Comparison of ENCODE assay signal across 19 cellular contexts in the genomic region with DNA sequence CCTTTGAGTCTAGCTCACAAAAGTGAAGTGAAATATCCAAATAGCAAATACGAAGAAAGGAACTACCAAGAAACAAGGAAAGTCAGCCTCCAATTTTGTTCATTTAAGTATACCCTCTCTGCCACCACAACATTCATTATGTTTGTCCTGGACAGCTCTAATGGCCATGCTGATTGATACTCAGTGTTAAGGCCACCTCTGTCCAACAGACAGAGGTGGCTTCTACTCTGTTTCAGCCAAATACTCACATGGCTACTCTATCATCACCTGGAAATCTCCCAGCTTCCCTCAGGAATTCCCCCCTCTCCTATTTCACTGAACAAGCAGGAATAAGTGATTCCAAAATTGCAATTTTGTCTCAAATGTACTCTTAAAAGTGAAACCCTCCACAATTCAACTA. TPM values are rescaled to one million over a fixed set of nuclear protein-coding genes. Genes with fewer than 3 reads are reported as not detected.
DNase-seq lines count a peak whose midpoint lies in the region; ATAC-seq and TF ChIP-seq lines count a peak whose summit lies in the region.
"Had no signal": no experiment of that assay in that cellular context is flagged by ENCODE, and none has a peak within 500 bp of the region (broad histone marks: within the 10 kb centered on the region; RNA-seq: fewer than 3 reads in every experiment).

No MANE protein-coding gene starts in this region.

- H3K4me3 Mint-ChIP-seq in activated naive CD4-positive, alpha-beta T cell treated with anti-CD3 and anti-CD28 coated beads, Interleukin-2, amount 50 U/mL, for 24 hours, result no peak overlapping the region
- H3K4me3 Mint-ChIP-seq in activated naive CD4-positive, alpha-beta T cell treated with anti-CD3 and anti-CD28 coated beads for 36 hours, result no peak overlapping the region
- H3K4me3 Mint-ChIP-seq in endothelial cell (ENCODE audit: unreplicated experiment) (no peak overlapping the region), nephron (no peak overlapping the region)
- H3K4me3 Mint-ChIP-seq: CD8-positive, alpha-beta T cell; HFFc6 had no signal

- no peaks in the 10 kb centered on the region for H3K27me3 ChIP-seq in HUES64 (ENCODE audit: insufficient read depth, low read length)
- H3K27me3 ChIP-seq: BLaER1 treated with 17β-estradiol and CSF1 and Interleukin-3, amounts not matched to agents 10 nM and 100 nM had no signal

- H3K4me1 Mint-ChIP-seq in activated naive CD4-positive, alpha-beta T cell treated with anti-CD3 and anti-CD28 coated beads, Interleukin-2, amount 50 U/mL, for 24 hours, result peaks cover 31% of the 10 kb centered on the region
- H3K4me1 Mint-ChIP-seq in activated naive CD4-positive, alpha-beta T cell treated with anti-CD3 and anti-CD28 coated beads for 36 hours (ENCODE audit: low read depth), result peaks cover 19% of the 10 kb centered on the region
- H3K4me1 Mint-ChIP-seq in endothelial cell (ENCODE audit: unreplicated experiment) (peaks cover 46% of the 10 kb centered on the region), nephron (peaks cover 19% of the 10 kb centered on the region)

- peak overlapping the region; percentile 27; the same call in 1 of the 2 replicates for H3K27ac ChIP-seq in HUES64 (ENCODE audit: low read depth, low read length)
- H3K27ac ChIP-seq: BLaER1 treated with 17β-estradiol and CSF1 and Interleukin-3, amounts not matched to agents 10 nM and 100 nM had no signal

- no peak for DNase-seq in activated naive CD4-positive, alpha-beta T cell treated with anti-CD3 and anti-CD28 coated beads for 36 hours
- DNase-seq in endothelial cell (ENCODE audit: low spot score) (no peak), GM19240 (ENCODE audit: insufficient read length, low spot score) (no peak)
- no peak for DNase-seq in stimulated activated naive CD4-positive, alpha-beta T cell treated with Interleukin-2 at 50 U/mL for 16 hours (lab: John Stamatoyannopoulos, UW)
- DNase-seq: CD8-positive, alpha-beta T cell; HFFc6; NCI-H1105 treated with DMSO at 0.1 percent for 48 hours; NCI-H1694; NCI-H2081 treated with DMSO at 0.1 percent for 48 hours; NCI-H510A; NCI-H748 treated with DMSO at 0.1 percent for 48 hours; OCI-M1; RPMI8226; SHP77 treated with DMSO at 0.1 percent for 48 hours had no signal

- H3K27me3 Mint-ChIP-seq in activated naive CD4-positive, alpha-beta T cell treated with anti-CD3 and anti-CD28 coated beads, Interleukin-2, amount 50 U/mL, for 24 hours, result no peaks in the 10 kb centered on the region
- H3K27me3 Mint-ChIP-seq in activated naive CD4-positive, alpha-beta T cell treated with anti-CD3 and anti-CD28 coated beads for 36 hours (ENCODE audit: low read depth), result no peaks in the 10 kb centered on the region
- peaks cover 2% of the 10 kb centered on the region for H3K27me3 Mint-ChIP-seq in endothelial cell (ENCODE audit: unreplicated experiment)
- no peaks in the 10 kb centered on the region for H3K27me3 Mint-ChIP-seq in nephron (ENCODE audit: low read depth)

- peaks cover 19% of the 10 kb centered on the region for H3K36me3 ChIP-seq in HUES64 (ENCODE audit: insufficient read depth, low read length)

- no peaks in the 10 kb centered on the region for H3K9me3 ChIP-seq in HUES64 (ENCODE audit: insufficient read depth, low read depth, low read length)

- no peak overlapping the region for H3K4me3 ChIP-seq in HUES64 (ENCODE audit: low read length)
- H3K4me3 ChIP-seq: BLaER1 treated with 17β-estradiol and CSF1 and Interleukin-3, amounts not matched to agents 10 nM and 100 nM had no signal

- intact Hi-C loops in activated naive CD4-positive, alpha-beta T cell treated with anti-CD3 and anti-CD28 coated beads for 36 hours (cut with micrococcal nuclease), result loop anchor here (10.0 kb wide), 1 partner anchor 765 kb away; no protein-coding TSS in a partner anchor

- WGBS in HUES64, result 88% methylated on average over 1 of the region's 1 CpG

- H3K9me3 Mint-ChIP-seq in activated naive CD4-positive, alpha-beta T cell treated with anti-CD3 and anti-CD28 coated beads, Interleukin-2, amount 50 U/mL, for 24 hours, result no peaks in the 10 kb centered on the region
- H3K9me3 Mint-ChIP-seq in activated naive CD4-positive, alpha-beta T cell treated with anti-CD3 and anti-CD28 coated beads for 36 hours, result no peaks in the 10 kb centered on the region
- H3K9me3 Mint-ChIP-seq in endothelial cell (ENCODE audit: unreplicated experiment) (no peaks in the 10 kb centered on the region), nephron (no peaks in the 10 kb centered on the region)
- H3K9me3 Mint-ChIP-seq: CD8-positive, alpha-beta T cell; HFFc6 had no signal

- no peak for ATAC-seq in HG03196 (IDR thresholded peaks at IDR 0.05; ENCODE audit: unreplicated experiment)
- ATAC-seq: CD8-positive, alpha-beta T cell had no signal

- no peak overlapping the region for H3K9ac ChIP-seq in HUES64 (ENCODE audit: low read depth, low read length)
- H3K9ac ChIP-seq: BLaER1 treated with 17β-estradiol and CSF1 and Interleukin-3, amounts not matched to agents 10 nM and 100 nM had no signal

- peaks cover 6% of the 10 kb centered on the region for H3K36me3 Mint-ChIP-seq in activated naive CD4-positive, alpha-beta T cell treated with anti-CD3 and anti-CD28 coated beads, Interleukin-2, amount 50 U/mL, for 24 hours
- peaks cover 2% of the 10 kb centered on the region for H3K36me3 Mint-ChIP-seq in activated naive CD4-positive, alpha-beta T cell treated with anti-CD3 and anti-CD28 coated beads for 36 hours (ENCODE audit: low read depth)
- H3K36me3 Mint-ChIP-seq in endothelial cell (ENCODE audit: low read depth, unreplicated experiment) (peaks cover 8% of the 10 kb centered on the region), nephron (ENCODE audit: low read depth) (peaks cover 33% of the 10 kb centered on the region)
- H3K36me3 Mint-ChIP-seq: CD8-positive, alpha-beta T cell had no signal

- CTCF ChIA-PET in activated naive CD4-positive, alpha-beta T cell treated with anti-CD3 and anti-CD28 coated beads for 36 hours (lab: Charles Lee), result interaction anchor here (0.5 kb wide), 1 partner anchor 267 kb away, joined by 4 read pairs; no protein-coding TSS in a partner anchor

- TF ChIP-seq CTCF in endothelial cell (IDR thresholded peaks at IDR 0.05; ENCODE audit: unreplicated experiment) (no peak), nephron (IDR thresholded peaks at IDR 0.05; ENCODE audit: unreplicated experiment in 3 of 3) (no peak)

- peaks cover 48% of the 10 kb centered on the region for H3K4me1 ChIP-seq in HUES64 (ENCODE audit: insufficient read depth, low read length)

- peak overlapping the region; percentile 80 for H3K27ac Mint-ChIP-seq in activated naive CD4-positive, alpha-beta T cell treated with anti-CD3 and anti-CD28 coated beads, Interleukin-2, amount 50 U/mL, for 24 hours
- no peak overlapping the region for H3K27ac Mint-ChIP-seq in activated naive CD4-positive, alpha-beta T cell treated with anti-CD3 and anti-CD28 coated beads for 36 hours
- H3K27ac Mint-ChIP-seq in endothelial cell (ENCODE audit: unreplicated experiment) (peak overlapping the region; percentile 43), nephron (peak overlapping the region; percentile 12 to 41 (median 39))
- H3K27ac Mint-ChIP-seq: CD8-positive, alpha-beta T cell; HFFc6 had no signal

RNA-seq across cellular contexts. Expression of a gene that starts 10.7 kb away (rescaled TPM):
- total RNA-seq in activated naive CD4-positive, alpha-beta T cell treated with anti-CD3 and anti-CD28 coated beads for 36 hours, result 10 to 100 TPM; 60.6 to 61.1 TPM
- 335 TPM for polyA plus RNA-seq in HUES64 (2013, experiment 1 of 2)
- 380 TPM for polyA plus RNA-seq in HUES64 (2013, experiment 2 of 2)
- total RNA-seq in endothelial cell (ENCODE audit: unreplicated experiment), result 1,137 TPM

Comparison
In these comparisons a context has a peak if more than half of its experiments do, and no peak if none do; other contexts are left out.
1. RNA of a gene that starts 10.7 kb away (total RNA-seq): 1,137 TPM in endothelial cell (single experiment); 60.6 to 61.1 TPM in activated naive CD4-positive, alpha-beta T cell treated with anti-CD3 and anti-CD28 coated beads for 36 hours; every median in the first group is over 10 times any median in the second.